ENCODE assay signal across 22 cellular contexts in genomic region chr19:38448225-38448624, GRCh38. TPM values are rescaled to one million over a fixed set of nuclear protein-coding genes. Genes with fewer than 3 reads are reported as not detected.
DNase-seq lines count a peak whose midpoint lies in the region; ATAC-seq and TF ChIP-seq lines count a peak whose summit lies in the region.
"Had no signal": no experiment of that assay in that cellular context is flagged by ENCODE, and none has a peak within 500 bp of the region (broad histone marks: within the 10 kb centered on the region; RNA-seq: fewer than 3 reads in every experiment).

No MANE protein-coding gene starts in this region.

- H3K9ac ChIP-seq in neuronal stem cell (ENCODE audit: low read depth, low read length, poor library complexity) (no peak overlapping the region), endodermal cell (ENCODE audit: extremely low read depth, low read length, poor library complexity, severe bottlenecking) (no peak overlapping the region)
- H3K9ac ChIP-seq: BLaER1 had no signal

- no peak overlapping the region for H2BK5ac ChIP-seq in neuronal stem cell (ENCODE audit: low read length)

- H2BK12ac ChIP-seq in neuronal stem cell (ENCODE audit: low read length), result no peak overlapping the region

- no peaks in the 10 kb centered on the region for H3K36me3 ChIP-seq in neuronal stem cell (replicated peaks in 1 of 2; ENCODE audit: control insufficient read depth in 2 of 2, insufficient read depth in 2 of 2, low read length in 2 of 2)
- H3K36me3 ChIP-seq in gastrocnemius medialis, result peaks cover 0 to 89% of the 10 kb centered on the region in 2 donors
- no peaks in the 10 kb centered on the region for H3K36me3 ChIP-seq in endodermal cell (ENCODE audit: control insufficient read depth, insufficient read depth, low read length)
- H3K36me3 ChIP-seq: BLaER1 had no signal

- WGBS in neuronal stem cell (ENCODE audit: extremely low coverage in 2 of 2, insufficient read length in 2 of 2, insufficient replicate concordance in 1 of 2), 2 donors, result no CpG with 5 or more reads among the region's 9 CpGs
- 91 to 92% methylated on average over 4 to 9 of the region's 9 CpGs for WGBS in endodermal cell (ENCODE audit: insufficient coverage in 1 of 2, insufficient read length in 1 of 2), 2 experiments

- H3K4me3 Mint-ChIP-seq in activated T-helper 17 cell treated with anti-CD3 and anti-CD28 coated beads, Interleukin-2, amount 50 U/mL, for 72 hours, result no peak overlapping the region
- no peak overlapping the region for H3K4me3 Mint-ChIP-seq in endodermal cell
- H3K4me3 Mint-ChIP-seq: B cell; CD4-positive, CD25-positive, alpha-beta regulatory T cell; CD8-positive, alpha-beta T cell; GM23338; H9 had no signal

- H3K4me2 ChIP-seq in neuronal stem cell (ENCODE audit: insufficient read depth, low read length, poor library complexity, severe bottlenecking), result no peak overlapping the region
- H3K4me2 ChIP-seq: BLaER1, GM23338 had no signal

- H3K18ac ChIP-seq in neuronal stem cell (ENCODE audit: low read length), result no peak overlapping the region

- no peak overlapping the region for H2BK15ac ChIP-seq in neuronal stem cell (ENCODE audit: low read length)

- peaks cover 1% of the 10 kb centered on the region for H3K4me1 Mint-ChIP-seq in activated T-helper 17 cell treated with anti-CD3 and anti-CD28 coated beads, Interleukin-2, amount 50 U/mL, for 72 hours
- H3K4me1 Mint-ChIP-seq in endodermal cell, result no peaks in the 10 kb centered on the region
- H3K4me1 Mint-ChIP-seq: B cell had no signal

- H3K27ac Mint-ChIP-seq in activated T-helper 17 cell treated with anti-CD3 and anti-CD28 coated beads, Interleukin-2, amount 50 U/mL, for 72 hours, result peak overlapping the region; percentile 39
- no peak overlapping the region for H3K27ac Mint-ChIP-seq in endodermal cell
- H3K27ac Mint-ChIP-seq: B cell; CD8-positive, alpha-beta T cell had no signal

- no peak for TF ChIP-seq CTCF in gastrocnemius medialis (IDR thresholded peaks at IDR 0.05 in 4 of 5, conservative IDR thresholded peaks at IDR 0.05 in 1 of 5)
- TF ChIP-seq CTCF in endodermal cell (conservative IDR thresholded peaks at IDR 0.05), result no peak

- H3K27ac ChIP-seq in neuronal stem cell (replicated peaks; ENCODE audit: low read length), result no peak overlapping the region
- peak overlapping the region; percentile 69 to 83 (median 77) for H3K27ac ChIP-seq in gastrocnemius medialis
- H3K27ac ChIP-seq in endodermal cell (ENCODE audit: low read depth, low read length), result no peak overlapping the region
- H3K27ac ChIP-seq: 22Rv1, BLaER1, C4-2B had no signal

- no peak for TF ChIP-seq POLR2A in gastrocnemius medialis (IDR thresholded peaks at IDR 0.05)

- peak overlapping the region; percentile 75 for H3K23ac ChIP-seq in neuronal stem cell (ENCODE audit: low read depth, low read length, poor library complexity)

- no peaks in the 10 kb centered on the region for H3K9me3 Mint-ChIP-seq in activated T-helper 17 cell treated with anti-CD3 and anti-CD28 coated beads, Interleukin-2, amount 50 U/mL, for 72 hours
- no peaks in the 10 kb centered on the region for H3K9me3 Mint-ChIP-seq in endodermal cell
- H3K9me3 Mint-ChIP-seq: CD8-positive, alpha-beta T cell; GM23338; H9 had no signal

- no peaks in the 10 kb centered on the region for H3K27me3 ChIP-seq in neuronal stem cell (ENCODE audit: control insufficient read depth in 3 of 3, insufficient read depth in 3 of 3, low read depth in 1 of 3, low read length in 3 of 3)
- no peaks in the 10 kb centered on the region for H3K27me3 ChIP-seq in gastrocnemius medialis
- no peaks in the 10 kb centered on the region for H3K27me3 ChIP-seq in endodermal cell (ENCODE audit: control insufficient read depth, insufficient read depth, low read length, poor library complexity, severe bottlenecking)
- H3K27me3 ChIP-seq: BLaER1 had no signal

- H4K91ac ChIP-seq in neuronal stem cell (ENCODE audit: low read depth, low read length, poor library complexity), result no peak overlapping the region

- peak overlapping the region; percentile 87 for H3K14ac ChIP-seq in neuronal stem cell (ENCODE audit: low read length)

- H3K4ac ChIP-seq in neuronal stem cell (ENCODE audit: low read length), result no peak overlapping the region

- H3K9me3 ChIP-seq in neuronal stem cell (replicated peaks in 1 of 2; ENCODE audit: control insufficient read depth in 2 of 2, insufficient read depth in 1 of 2, low read depth in 1 of 2, low read length in 2 of 2) (no peaks in the 10 kb centered on the region), gastrocnemius medialis (no peaks in the 10 kb centered on the region), endodermal cell (ENCODE audit: control insufficient read depth, low read length) (no peaks in the 10 kb centered on the region)
- H3K9me3 ChIP-seq: BLaER1, Caco-2 had no signal

- intact Hi-C loops in gastrocnemius medialis (cut with DNase I; ENCODE audit: low total_unique reads), result no loop called here

- H3K4me1 ChIP-seq in neuronal stem cell (ENCODE audit: control insufficient read depth in 2 of 2, insufficient read depth in 1 of 2, low read depth in 1 of 2, low read length in 2 of 2) (no peaks in the 10 kb centered on the region), gastrocnemius medialis (peaks cover 4% of the 10 kb centered on the region in 2 donors), endodermal cell (ENCODE audit: control insufficient read depth, insufficient read depth, low read length) (no peaks in the 10 kb centered on the region)
- H3K4me1 ChIP-seq: BLaER1, Caco-2 had no signal

- H2BK120ac ChIP-seq in neuronal stem cell (ENCODE audit: low read depth, low read length), result no peak overlapping the region

- DNase-seq in neuronal stem cell (ENCODE audit: low spot score) (no peak), gastrocnemius medialis (no peak), endodermal cell (no peak), epidermal melanocyte (ENCODE audit: insufficient read length, low spot score) (no peak)
- DNase-seq: Caco-2; CD4-positive, CD25-positive, alpha-beta regulatory T cell; CD8-positive, alpha-beta T cell; DMS153; DND-41; GDM1; H9 had no signal

- no peaks in the 10 kb centered on the region for H3K79me1 ChIP-seq in neuronal stem cell (ENCODE audit: low read depth, low read length)

- in situ Hi-C loops in gastrocnemius medialis (cut with MboI; ENCODE audit: low sequenced_read_pairs in 4 of 4), result no loop called here

- H2AK5ac ChIP-seq in neuronal stem cell (ENCODE audit: low read depth, low read length), result no peak overlapping the region

- H3K4me3 ChIP-seq in neuronal stem cell (ENCODE audit: low read length in 2 of 2), result no peak overlapping the region
- no peak overlapping the region for H3K4me3 ChIP-seq in gastrocnemius medialis
- no peak overlapping the region for H3K4me3 ChIP-seq in endodermal cell (ENCODE audit: low read length)
- H3K4me3 ChIP-seq: BLaER1, GM12878, GM23338 had no signal

- no peak overlapping the region for H2AFZ ChIP-seq in neuronal stem cell (ENCODE audit: low read length)
- H2AFZ ChIP-seq: GM23338 had no signal

- ATAC-seq in activated T-helper 17 cell treated with anti-CD3 and anti-CD28 coated beads, Interleukin-2, amount 50 U/mL, for 72 hours (replicated peaks), result no peak
- ATAC-seq in gastrocnemius medialis (no peak), GM18867 (IDR thresholded peaks at IDR 0.05; ENCODE audit: unreplicated experiment) (no peak)
- ATAC-seq: CD8-positive, alpha-beta T cell; GM12878; GM23338; HCT116 had no signal

- H4K8ac ChIP-seq in neuronal stem cell (ENCODE audit: low read depth, low read length), result no peak overlapping the region

- peaks cover 69% of the 10 kb centered on the region for H3K36me3 Mint-ChIP-seq in activated T-helper 17 cell treated with anti-CD3 and anti-CD28 coated beads, Interleukin-2, amount 50 U/mL, for 72 hours (ENCODE audit: low read depth)
- H3K36me3 Mint-ChIP-seq in endodermal cell (ENCODE audit: low read depth), result no peaks in the 10 kb centered on the region
- H3K36me3 Mint-ChIP-seq: CD8-positive, alpha-beta T cell had no signal

- no peaks in the 10 kb centered on the region for H3K27me3 Mint-ChIP-seq in activated T-helper 17 cell treated with anti-CD3 and anti-CD28 coated beads, Interleukin-2, amount 50 U/mL, for 72 hours
- H3K27me3 Mint-ChIP-seq in endodermal cell (ENCODE audit: insufficient read depth), result no peaks in the 10 kb centered on the region
- H3K27me3 Mint-ChIP-seq: CD4-positive, CD25-positive, alpha-beta regulatory T cell had no signal

RNA-seq across cellular contexts. Expression of gene RYR1, which starts 14.7 kb away (rescaled TPM):
- total RNA-seq in activated T-helper 17 cell treated with anti-CD3 and anti-CD28 coated beads, Interleukin-2, amount 50 U/mL, for 72 hours, result 10 to 100 TPM; 13.2 to 41.5 TPM
- 0.56 TPM for polyA plus RNA-seq in neuronal stem cell (2013, experiment 1 of 2)
- 1.1 TPM for polyA plus RNA-seq in neuronal stem cell (2013, experiment 2 of 2)
- total RNA-seq in gastrocnemius medialis, result 100 to 1,000 TPM; 607 to 831 (median 724) TPM
- 1 to 10 TPM in 1 of 2 donors, under 1 TPM in 1; 0.84 to 3.3 TPM for total RNA-seq in endodermal cell
- 3.1 TPM for polyA plus RNA-seq in endodermal cell (2013, experiment 1 of 2)
- polyA plus RNA-seq in endodermal cell (2013, experiment 2 of 2), result 3.7 TPM
- total RNA-seq: H4 had no signal
- polyA plus RNA-seq: AG04450 had no signal

RNA-seq across cellular contexts. Expression of gene RASGRP4, which starts 22.2 kb away (rescaled TPM):
- 10 to 100 TPM; 21.8 to 39.4 TPM for total RNA-seq in activated T-helper 17 cell treated with anti-CD3 and anti-CD28 coated beads, Interleukin-2, amount 50 U/mL, for 72 hours
- polyA plus RNA-seq in neuronal stem cell (2013, experiment 1 of 2), result 0.10 TPM
- polyA plus RNA-seq in neuronal stem cell (2013, experiment 2 of 2), result 0.17 TPM
- total RNA-seq in gastrocnemius medialis (1 to 10 TPM in 2 of 4 donors, under 1 TPM in 2; 0.61 to 2.2 (median 0.94) TPM), endodermal cell (under 1 TPM in 1 of 2 donors, not detected in 1; 0.09 TPM)
- 0.68 TPM for polyA plus RNA-seq in endodermal cell (2013, experiment 1 of 2)
- 0.46 TPM for polyA plus RNA-seq in endodermal cell (2013, experiment 2 of 2)
- total RNA-seq: Caco-2; CD8-positive, alpha-beta T cell had no signal
- polyA plus RNA-seq: AG04450 had no signal

RNA-seq across cellular contexts. Expression of gene FAM98C, which starts 45.3 kb away (rescaled TPM):
- total RNA-seq in activated T-helper 17 cell treated with anti-CD3 and anti-CD28 coated beads, Interleukin-2, amount 50 U/mL, for 72 hours, result 10 to 100 TPM; 26.1 to 63.0 TPM
- polyA plus RNA-seq in neuronal stem cell (2013, experiment 1 of 2), result 5.4 TPM
- 5.3 TPM for polyA plus RNA-seq in neuronal stem cell (2013, experiment 2 of 2)
- total RNA-seq in gastrocnemius medialis (10 to 100 TPM in 1 of 4 donors, 1 to 10 TPM in 3; 1.9 to 17.4 (median 3.3) TPM), endodermal cell (10 to 100 TPM in 1 of 2 donors, 1 to 10 TPM in 1; 8.6 to 13.7 TPM)
- 9.9 TPM for polyA plus RNA-seq in endodermal cell (2013, experiment 1 of 2)
- polyA plus RNA-seq in endodermal cell (2013, experiment 2 of 2), result 8.9 TPM

RNA-seq across cellular contexts. Expression of gene SPRED3, which starts 59.7 kb away (rescaled TPM):
- total RNA-seq in activated T-helper 17 cell treated with anti-CD3 and anti-CD28 coated beads, Interleukin-2, amount 50 U/mL, for 72 hours, result 10 to 100 TPM in 1 of 2 donors, 1 to 10 TPM in 1; 1.8 to 14.4 TPM
- polyA plus RNA-seq in neuronal stem cell (2013, experiment 1 of 2), result 10.3 TPM
- polyA plus RNA-seq in neuronal stem cell (2013, experiment 2 of 2), result 10.5 TPM
- 1 to 10 TPM in 1 of 4 donors, under 1 TPM in 3; 0.05 to 2.6 (median 0.15) TPM for total RNA-seq in gastrocnemius medialis
- 1 to 10 TPM; 5.3 to 10.0 TPM for total RNA-seq in endodermal cell
- polyA plus RNA-seq in endodermal cell (2013, experiment 1 of 2), result 8.8 TPM
- polyA plus RNA-seq in endodermal cell (2013, experiment 2 of 2), result 9.4 TPM

Comparison
In these comparisons a context has a peak if more than half of its experiments do, and no peak if none do; other contexts are left out.
1. H3K27ac ChIP-seq: peak in gastrocnemius medialis (4 of 4); none in neuronal stem cell (single experiment) and endodermal cell (single experiment).
2. RNA of gene RYR1, which starts 14.7 kb away (total RNA-seq): 607 to 831 TPM in gastrocnemius medialis; 13.2 to 41.5 TPM in activated T-helper 17 cell treated with anti-CD3 and anti-CD28 coated beads, Interleukin-2, amount 50 U/mL, for 72 hours and 0.84 to 3.3 TPM in endodermal cell; every median in the first group is over 10 times any median in the second.
3. RNA of gene RASGRP4, which starts 22.2 kb away (total RNA-seq): 21.8 to 39.4 TPM in activated T-helper 17 cell treated with anti-CD3 and anti-CD28 coated beads, Interleukin-2, amount 50 U/mL, for 72 hours; 0.61 to 2.2 TPM in gastrocnemius medialis and 0.09 TPM in endodermal cell; every median in the first group is over 4 times any median in the second.